ENCODE assay signal across 9 cellular contexts in genomic region chr22:36541831-36542391, GRCh38. TPM values are rescaled to one million over a fixed set of nuclear protein-coding genes. Genes with fewer than 3 reads are reported as not detected.
DNase-seq lines count a peak whose midpoint lies in the region; ATAC-seq and TF ChIP-seq lines count a peak whose summit lies in the region.
"Had no signal": no experiment of that assay in that cellular context is flagged by ENCODE, and none has a peak within 500 bp of the region (broad histone marks: within the 10 kb centered on the region; RNA-seq: fewer than 3 reads in every experiment).

No MANE protein-coding gene starts in this region.

- ATAC-seq in activated CD4-positive, CD25-positive, alpha-beta regulatory T cell treated with anti-CD3 and anti-CD28 coated beads, Interleukin-2, amount 50 U/mL, for 24 hours: peak; percentile 97 to 100
- ATAC-seq in HG02571 (IDR thresholded peaks at IDR 0.05; ENCODE audit: unreplicated experiment): no peak
- no peak for ATAC-seq in GM21528 (IDR thresholded peaks at IDR 0.05; ENCODE audit: low FRiP score, unreplicated experiment)
- no peak for ATAC-seq in GM18868 (IDR thresholded peaks at IDR 0.05; ENCODE audit: unreplicated experiment)

- no peak overlapping the region for H3K27ac ChIP-seq in HEK293 (ENCODE audit: extremely low read depth, low read depth, low read length)
- H3K27ac ChIP-seq: WERI-Rb-1 had no signal

- POLR2A ChIA-PET in HEK293 (lab: Yijun Ruan, JAX): interaction anchor here (1.1 to 1.3 kb wide), 2 partner anchors 12 to 234 kb away, joined by 3 to 4 read pairs; partner anchors contain the start of genes EIF3D and IFT27

- no peaks in the 10 kb centered on the region for H3K36me3 ChIP-seq in HEK293 (ENCODE audit: control insufficient read depth in 2 of 2, insufficient read depth in 1 of 2, low read length in 2 of 2)
- H3K36me3 ChIP-seq: WERI-Rb-1 had no signal

- H3K9me3 ChIP-seq in HEK293 (ENCODE audit: control insufficient read depth, insufficient read depth, low read depth, low read length): no peaks in the 10 kb centered on the region

- CTCF ChIA-PET in HEK293 (lab: Yijun Ruan, JAX): interaction anchor here (0.6 to 2.9 kb wide), 9 partner anchors 11 to 718 kb away, joined by 3 to 29 read pairs (median 3); no protein-coding TSS in a partner anchor

- H3K4me1 ChIP-seq in HEK293 (ENCODE audit: control insufficient read depth, insufficient read depth, low read length): no peaks in the 10 kb centered on the region

- no peak overlapping the region for H3K4me3 ChIP-seq in HEK293 (ENCODE audit: low read depth, low read length)
- no peak overlapping the region for H3K4me3 ChIP-seq in epithelial cell of proximal tubule (ENCODE audit: low read depth, low read length)

- peak; percentile 80 for DNase-seq in epithelial cell of proximal tubule (ENCODE audit: low read depth)
- peak; percentile 28 to 52 for DNase-seq in stimulated activated CD4-positive, alpha-beta T cell treated with anti-CD3 and anti-CD28 coated beads, Interleukin-2, amount 100 ng/mL, for 48 hours
- no peak for DNase-seq in DMS79 (lab: John Stamatoyannopoulos, UW)
- DNase-seq: WERI-Rb-1 had no signal

- TF ChIP-seq CTCF in HEK293 (tag by site-specific recombination; IDR thresholded peaks at IDR 0.05) (no peak), epithelial cell of proximal tubule (conservative IDR thresholded peaks at IDR 0.05; ENCODE audit: low read depth, low read length) (no peak)

TF ChIP-seq in HEK293, 187 proteins besides CTCF, POLR2A, EP300 and RAD21:
- no peak for TF ChIP-seq ZNF558 (tag by site-specific recombination; IDR thresholded peaks at IDR 0.05)
- TF ChIP-seq SCRT1 (tag by site-specific recombination; IDR thresholded peaks at IDR 0.05; ENCODE audit: borderline replicate concordance): peak; percentile 91
- peak; percentile 95 for TF ChIP-seq SCRT2 (tag by site-specific recombination; IDR thresholded peaks at IDR 0.05)

RNA-seq across cellular contexts. Expression of gene EIF3D, which starts 12.9 kb away (rescaled TPM):
- 297 and 435 TPM in 2 replicates for total RNA-seq in epithelial cell of proximal tubule

RNA-seq across cellular contexts. Expression of gene FOXRED2, which starts 35.1 kb away (rescaled TPM):
- 3.1 and 7.9 TPM in 2 replicates for total RNA-seq in epithelial cell of proximal tubule

Comparison
In these comparisons a context has a peak if more than half of its experiments do, and no peak if none do; other contexts are left out.
1. ATAC-seq: peak in activated CD4-positive, CD25-positive, alpha-beta regulatory T cell treated with anti-CD3 and anti-CD28 coated beads, Interleukin-2, amount 50 U/mL, for 24 hours (2 of 2); none in HG02571 (single experiment), GM21528 (single experiment) and GM18868 (single experiment).